In genomic region chr15:69704229-69704628, GRCh38 we compare ENCODE assay signal across 25 cellular contexts.
DNase-seq lines count a peak whose midpoint lies in the region; ATAC-seq, FAIRE-seq and TF ChIP-seq lines count a peak whose summit lies in the region.
"Had no signal": no experiment of that assay in that cellular context is flagged by ENCODE, and none has a peak within 500 bp of the region (broad histone marks: within the 10 kb centered on the region; RNA-seq: fewer than 3 reads in every experiment).

No MANE protein-coding gene starts in this region.

- TF ChIP-seq RAD21 in HepG2 (CRISPR knock-in tag; IDR thresholded peaks at IDR 0.05), result no peak

- in situ Hi-C loops in HepG2 (cut with HindIII; ENCODE audit: extremely low pct_ligation_motif_present, low pct_unique_long_range_greater_than_20kb), result no loop called here

- TF ChIP-seq POLR2A in sigmoid colon (IDR thresholded peaks at IDR 0.05), result no peak
- no peak for TF ChIP-seq POLR2A in HepG2 (IDR thresholded peaks at IDR 0.05; ENCODE audit: insufficient read depth in 1 of 2, low read depth in 2 of 2, low read length in 2 of 2)

- 81 to 85% methylated on average over 3 of the region's 3 CpGs for WGBS in sigmoid colon, 2 donors
- WGBS in HepG2 (ENCODE audit: low lambda C conversion rate), result 5% methylated on average over 3 of the region's 3 CpGs

- peak overlapping the region in 3 of 4 donors; percentile 26 to 66 (median 57) for H3K27ac ChIP-seq in sigmoid colon
- H3K27ac ChIP-seq in HepG2 (ENCODE audit: extremely low read length, insufficient read depth, low read length), result no peak overlapping the region
- H3K27ac ChIP-seq: 22Rv1, BLaER1, gastroesophageal sphincter, SK-N-MC, thoracic aorta, WERI-Rb-1 had no signal

- H2AFZ ChIP-seq in HepG2 (ENCODE audit: low read length), result no peak overlapping the region

- BruUV-seq in HepG2 (replicated peaks; lab: Mats Ljungman, UMichigan), result no TSS peak

- no peaks in the 10 kb centered on the region for H4K20me1 ChIP-seq in HepG2 (ENCODE audit: insufficient read depth, low read length)
- H4K20me1 ChIP-seq: BLaER1 had no signal

- H3K79me2 ChIP-seq in HepG2 (ENCODE audit: insufficient read depth, low read length), result no peaks in the 10 kb centered on the region

- no peaks in the 10 kb centered on the region for H3K27me3 ChIP-seq in sigmoid colon
- H3K27me3 ChIP-seq in HepG2 (ENCODE audit: control insufficient read depth in 1 of 2, insufficient read depth in 2 of 2, low read length in 2 of 2), result peaks cover 2 to 24% of the 10 kb centered on the region in 2 experiments; a peak in 4 of 5 replicates
- H3K27me3 ChIP-seq: BLaER1, gastroesophageal sphincter had no signal

- H3K4me1 ChIP-seq in sigmoid colon (peaks cover 0 to 26% (median 17%) of the 10 kb centered on the region in 4 donors), HepG2 (ENCODE audit: insufficient read depth, low read length) (no peaks in the 10 kb centered on the region)
- H3K4me1 ChIP-seq: BLaER1, Caco-2, HAP-1 had no signal

- no peak for FAIRE-seq in HepG2 (lab: Jason Lieb, UNC)

- POLR2A ChIA-PET in HepG2 (lab: Yijun Ruan, JAX), result no interaction called here

- H3K9me3 ChIP-seq in sigmoid colon, result peaks cover 0 to 9% (median 7%) of the 10 kb centered on the region in 4 donors
- H3K9me3 ChIP-seq in HepG2 (ENCODE audit: low read length), result peaks cover 18% of the 10 kb centered on the region
- H3K9me3 ChIP-seq: Caco-2, thoracic aorta had no signal

- no peak overlapping the region for H3K4me2 ChIP-seq in HepG2 (ENCODE audit: low read depth, low read length)
- H3K4me2 ChIP-seq: BLaER1, smooth muscle cell had no signal

- ATAC-seq in esophagus mucosa (peak; percentile 63), GM19328 (IDR thresholded peaks at IDR 0.05; ENCODE audit: unreplicated experiment) (no peak), HepG2 (no peak)
- ATAC-seq: activated CD8-positive, alpha-beta memory T cell treated with anti-CD3 and anti-CD28 coated beads, Interleukin-2, amount 10 ng/mL, durations not matched to agents 7 days and 5 days; gastroesophageal sphincter; T-helper 17 cell had no signal

- no peak overlapping the region for H3K9ac ChIP-seq in HepG2 (ENCODE audit: insufficient read depth, low read depth, low read length)
- H3K9ac ChIP-seq: BLaER1 had no signal

- DNase-seq in DMS53 (lab: John Stamatoyannopoulos, UW) (peak; percentile 6), DMS53 treated with DMSO at 0.1 percent for 48 hours (lab: John Stamatoyannopoulos, UW; ENCODE audit: unreplicated experiment) (no peak), NCI-H2196 treated with DMSO at 0.1 percent for 48 hours (lab: John Stamatoyannopoulos, UW; ENCODE audit: unreplicated experiment) (peak; percentile 20), sigmoid colon (peak; percentile 72), HepG2 (ENCODE audit: low spot score) (no peak)
- DNase-seq in stimulated activated CD8-positive, alpha-beta memory T cell treated with anti-CD3 and anti-CD28 coated beads, Interleukin-4, amount 100 ng/mL, for 48 hours, result no peak
- DNase-seq: activated CD4-positive, alpha-beta T cell treated with anti-CD3 and anti-CD28 coated beads, Interleukin-2, amount 10 ng/mL, durations not matched to agents 7 days and 5 days; activated CD8-positive, alpha-beta memory T cell treated with anti-CD3 and anti-CD28 coated beads, Interleukin-2, amount 10 ng/mL, durations not matched to agents 7 days and 5 days; activated naive CD4-positive, alpha-beta T cell treated with anti-CD3 and anti-CD28 coated beads, Interleukin-2, amount 10 ng/mL, durations not matched to agents 7 days and 5 days; Caco-2; islet precursor cell; NCI-H146; stimulated activated naive CD4-positive, alpha-beta T cell; T-helper 17 cell; WERI-Rb-1 had no signal

- TF ChIP-seq CTCF in sigmoid colon (IDR thresholded peaks at IDR 0.05), result no peak
- no peak for TF ChIP-seq CTCF in HepG2 (CRISPR knock-in tag; IDR thresholded peaks at IDR 0.05)

- intact Hi-C loops in sigmoid colon (cut with DNase I) (loop anchor here (5.0 kb wide), 1 partner anchor 318 kb away; no protein-coding TSS in a partner anchor), HepG2 (cut with micrococcal nuclease; ENCODE audit: unreplicated experiment) (no loop called here)

- CTCF ChIA-PET in HepG2 (lab: Yijun Ruan, JAX; ENCODE audit: low intra/inter-chr PET ratio, low total read pairs), result no interaction called here

- no peak for TF ChIP-seq EP300 in sigmoid colon (IDR thresholded peaks at IDR 0.05)
- no peak for TF ChIP-seq EP300 in HepG2 (IDR thresholded peaks at IDR 0.05; ENCODE audit: low read depth in 2 of 2, low read length in 2 of 2)
- TF ChIP-seq EP300 in HepG2 (CRISPR knock-in tag; IDR thresholded peaks at IDR 0.05; ENCODE audit: borderline replicate concordance), result no peak

- H3K4me3 ChIP-seq in sigmoid colon, result no peak overlapping the region
- H3K4me3 ChIP-seq in HepG2 (replicated peaks in 1 of 3; ENCODE audit: insufficient read depth in 1 of 3, low read depth in 2 of 3, low read length in 3 of 3), result no peak overlapping the region
- H3K4me3 ChIP-seq: BLaER1, gastroesophageal sphincter, HAP-1, lung, SK-N-MC, smooth muscle cell, thoracic aorta had no signal

- H3K36me3 ChIP-seq in sigmoid colon (no peaks in the 10 kb centered on the region), HepG2 (replicated peaks in 1 of 2; ENCODE audit: control insufficient read depth in 1 of 2, insufficient read depth in 2 of 2, low read length in 2 of 2) (no peaks in the 10 kb centered on the region)
- H3K36me3 ChIP-seq: BLaER1, gastroesophageal sphincter, HAP-1, thoracic aorta, WERI-Rb-1 had no signal

TF ChIP-seq in HepG2, 621 proteins besides CTCF, POLR2A, EP300 and RAD21:
- TF ChIP-seq FOXK1 (CRISPR knock-in tag; IDR thresholded peaks at IDR 0.05; ENCODE audit: borderline replicate concordance, low read depth) (no peak), ZBTB7A (CRISPR knock-in tag; IDR thresholded peaks at IDR 0.05) (no peak), ZNF3 (CRISPR knock-in tag; IDR thresholded peaks at IDR 0.05) (no peak), PRMT3 (CRISPR knock-in tag; IDR thresholded peaks at IDR 0.05; ENCODE audit: borderline replicate concordance, low read depth) (no peak), ZFP36L2 (CRISPR knock-in tag; IDR thresholded peaks at IDR 0.05) (no peak), KAT8 (CRISPR knock-in tag; IDR thresholded peaks at IDR 0.05) (no peak), ZNF333 (CRISPR knock-in tag; IDR thresholded peaks at IDR 0.05; ENCODE audit: borderline replicate concordance) (no peak), ZNF362 (CRISPR knock-in tag; IDR thresholded peaks at IDR 0.05; ENCODE audit: borderline replicate concordance) (no peak), PTBP1 (IDR thresholded peaks at IDR 0.05; ENCODE audit: low read depth, low read length, poor library complexity, severe bottlenecking) (no peak), ZNF143 (CRISPR knock-in tag; IDR thresholded peaks at IDR 0.05) (no peak), ELK4 (CRISPR knock-in tag; IDR thresholded peaks at IDR 0.05; ENCODE audit: borderline replicate concordance) (no peak), ZNF780A (CRISPR knock-in tag; IDR thresholded peaks at IDR 0.05) (no peak)
- TF ChIP-seq, protein P1, sequence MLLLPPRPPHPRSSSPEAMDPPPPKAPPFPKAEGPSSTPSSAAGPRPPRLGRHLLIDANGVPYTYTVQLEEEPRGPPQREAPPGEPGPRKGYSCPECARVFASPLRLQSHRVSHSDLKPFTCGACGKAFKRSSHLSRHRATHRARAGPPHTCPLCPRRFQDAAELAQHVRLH (CRISPR knock-in tag; IDR thresholded peaks at IDR 0.05; ENCODE audit: borderline replicate concordance, low read depth), result no peak

Comparison
In these comparisons a context has a peak if more than half of its experiments do, and no peak if none do; other contexts are left out.
1. DNase-seq: peak in DMS53 (single experiment), NCI-H2196 treated with DMSO at 0.1 percent for 48 hours (single experiment) and sigmoid colon (single experiment); none in DMS53 treated with DMSO at 0.1 percent for 48 hours (single experiment), HepG2 (single experiment) and stimulated activated CD8-positive, alpha-beta memory T cell treated with anti-CD3 and anti-CD28 coated beads, Interleukin-4, amount 100 ng/mL, for 48 hours (single experiment).